In genomic region chr22:49284931-49285330, GRCh38 we compare ENCODE assay signal across 29 cellular contexts.
"Had no signal": no experiment of that assay in that cellular context is flagged by ENCODE, and none has a peak within 500 bp of the region (broad histone marks: within the 10 kb centered on the region; RNA-seq: fewer than 3 reads in every experiment).

No MANE protein-coding gene starts in this region.

- H3K36me3 Mint-ChIP-seq: stimulated activated effector memory CD8-positive, alpha-beta T cell treated with anti-CD3 and anti-CD28 coated beads, Interleukin-12 subunit alpha, Interleukin-12 subunit beta, amount 100 ng/mL, for 72 hours; type B pancreatic cell had no signal

- H3K4me3 Mint-ChIP-seq: naive B cell; naive thymus-derived CD8-positive, alpha-beta T cell; natural killer cell treated with Interleukin-12 subunit alpha and Interleukin-12 subunit beta and Interleukin-15 and Interleukin-18, amount 100 ng/mL, for 72 hours; nephron progenitor cell; neural crest cell; stimulated activated effector memory CD8-positive, alpha-beta T cell treated with anti-CD3 and anti-CD28 coated beads, Interleukin-12 subunit alpha, Interleukin-12 subunit beta, amount 100 ng/mL, for 72 hours; stimulated activated naive B cell treated with anti-CD40 and anti-IgM and Interleukin-4, amounts not matched to agents 10 μg/mL and 1 μg/mL and 100 μg/mL, for 72 hours; stimulated activated naive CD8-positive, alpha-beta T cell treated with anti-CD3 and anti-CD28 coated beads, Interleukin-15, Interleukin-2, amounts not matched to agents 100 ng/mL and 50 ng/mL, for 24 hours; type B pancreatic cell had no signal

- H3K27ac ChIP-seq: ovary, parathyroid adenoma, psoas muscle, right lobe of liver, sigmoid colon, stomach, suprapubic skin, testis, tibial artery, transverse colon, upper lobe of right lung, uterus had no signal

- H3K4me3 ChIP-seq: ovary, psoas muscle, right lobe of liver, sigmoid colon, stomach, suprapubic skin, testis, tibial artery, transverse colon, upper lobe of right lung, uterus had no signal

- H3K4me1 Mint-ChIP-seq: naive B cell; naive thymus-derived CD8-positive, alpha-beta T cell; neural crest cell; stimulated activated effector memory CD8-positive, alpha-beta T cell treated with anti-CD3 and anti-CD28 coated beads, Interleukin-12 subunit alpha, Interleukin-12 subunit beta, amount 100 ng/mL, for 72 hours; stimulated activated naive B cell treated with anti-CD40 and anti-IgM and Interleukin-4, amounts not matched to agents 10 μg/mL and 1 μg/mL and 100 μg/mL, for 72 hours had no signal

- H3K27ac Mint-ChIP-seq: naive B cell; naive thymus-derived CD8-positive, alpha-beta T cell; natural killer cell treated with Interleukin-12 subunit alpha and Interleukin-12 subunit beta and Interleukin-15 and Interleukin-18, amount 100 ng/mL, for 72 hours; nephron progenitor cell; stimulated activated effector memory CD8-positive, alpha-beta T cell treated with anti-CD3 and anti-CD28 coated beads, Interleukin-12 subunit alpha, Interleukin-12 subunit beta, amount 100 ng/mL, for 72 hours; stimulated activated naive B cell treated with anti-CD40 and anti-IgM and Interleukin-4, amounts not matched to agents 10 μg/mL and 1 μg/mL and 100 μg/mL, for 72 hours; stimulated activated naive CD8-positive, alpha-beta T cell treated with anti-CD3 and anti-CD28 coated beads, Interleukin-15, Interleukin-2, amounts not matched to agents 100 ng/mL and 50 ng/mL, for 24 hours; type B pancreatic cell had no signal

- ATAC-seq: naive thymus-derived CD8-positive, alpha-beta T cell; natural killer cell treated with Interleukin-12 subunit alpha and Interleukin-12 subunit beta and Interleukin-15 and Interleukin-18, amount 100 ng/mL, for 72 hours; psoas muscle; right cardiac atrium; right lobe of liver; stimulated activated effector memory CD8-positive, alpha-beta T cell treated with anti-CD3 and anti-CD28 coated beads, Interleukin-12 subunit alpha, Interleukin-12 subunit beta, amount 100 ng/mL, for 72 hours; stimulated activated naive B cell treated with anti-CD40 and anti-IgM and Interleukin-4, amounts not matched to agents 10 μg/mL and 1 μg/mL and 100 μg/mL, for 72 hours; upper lobe of right lung had no signal

- H3K9me3 ChIP-seq: ovary, psoas muscle, right lobe of liver, sigmoid colon, suprapubic skin, testis, tibial artery, transverse colon, upper lobe of right lung, uterus had no signal

- H3K36me3 ChIP-seq: ovary, right lobe of liver, sigmoid colon, stomach, suprapubic skin, tibial artery, transverse colon, upper lobe of right lung, uterus had no signal

- DNase-seq: naive B cell; naive thymus-derived CD8-positive, alpha-beta T cell; nephron progenitor cell; occipital lobe; ovary; psoas muscle; right cardiac atrium; right lobe of liver; small intestine; stimulated activated CD4-positive, alpha-beta T cell treated with anti-CD3 and anti-CD28 coated beads, Interleukin-15, amount 100 ng/mL, for 24 hours; stimulated activated CD4-positive, alpha-beta T cell treated with anti-CD3 and anti-CD28 coated beads, Interleukin-2, amount 100 ng/mL, for 24 hours; stimulated activated CD4-positive, alpha-beta T cell treated with anti-CD3 and anti-CD28 coated beads, Interleukin-2, amount 100 ng/mL, for 48 hours; stimulated activated CD4-positive, alpha-beta T cell treated with anti-CD3 and anti-CD28 coated beads, Interleukin-4, amount 100 ng/mL, for 24 hours; stimulated activated naive B cell treated with anti-CD40 and anti-IgM and Interleukin-4, amounts not matched to agents 10 μg/mL and 1 μg/mL and 100 μg/mL, for 72 hours; stimulated activated naive CD4-positive, alpha-beta T cell treated with Interleukin-2 at 50 U/mL for 16 hours; stomach; testis; tibial artery; transverse colon; upper lobe of right lung; uterus had no signal

- H3K4me1 ChIP-seq: parathyroid adenoma, psoas muscle, right lobe of liver, sigmoid colon, stomach, suprapubic skin, testis, tibial artery, transverse colon, upper lobe of right lung, uterus had no signal

- H3K27me3 ChIP-seq: ovary, right lobe of liver, testis, uterus had no signal
